In the genomic region with DNA sequence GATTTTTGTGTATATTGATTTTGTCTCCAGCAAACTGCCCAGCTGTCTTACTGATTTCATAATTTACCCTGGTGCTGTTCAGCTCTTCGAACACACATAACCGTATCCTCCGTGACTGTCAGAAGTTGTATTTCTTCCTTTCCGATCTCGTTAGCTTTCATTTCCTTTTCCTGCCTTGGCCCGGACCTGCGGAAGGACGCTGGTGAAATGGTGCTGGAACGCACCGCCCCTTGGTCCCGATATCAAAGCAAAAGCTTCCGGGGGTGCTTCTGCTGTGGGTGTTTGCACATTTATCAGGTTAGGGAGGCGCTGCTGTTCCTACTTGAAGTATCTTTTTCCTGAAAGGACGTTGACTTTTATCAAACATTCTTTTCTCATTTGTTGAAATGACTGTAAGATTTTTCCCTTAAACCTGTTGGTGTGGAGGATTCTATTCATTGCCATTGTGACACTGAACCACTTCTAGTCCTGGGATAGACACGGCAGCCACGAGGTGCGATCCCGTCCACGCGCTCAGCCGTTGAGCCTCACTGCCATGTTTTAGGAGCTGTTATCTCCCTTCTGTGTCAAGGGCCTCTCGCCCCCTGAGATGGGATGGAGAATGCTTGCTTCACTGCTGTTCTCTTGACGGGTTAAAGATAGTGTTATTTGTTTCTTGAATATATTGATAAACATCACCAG, we compare ENCODE assay signal across 1 cellular context.
A peak's percentile ranks its signal among the peaks of the same experiment; 100 is the strongest.
TF ChIP-seq lines count a peak whose summit lies in the region.

No MANE protein-coding gene starts in this region.

TF ChIP-seq in K562, 482 proteins besides CTCF, POLR2A, EP300 and RAD21 (continued from another document and continues in another):
- TF ChIP-seq, protein P1, sequence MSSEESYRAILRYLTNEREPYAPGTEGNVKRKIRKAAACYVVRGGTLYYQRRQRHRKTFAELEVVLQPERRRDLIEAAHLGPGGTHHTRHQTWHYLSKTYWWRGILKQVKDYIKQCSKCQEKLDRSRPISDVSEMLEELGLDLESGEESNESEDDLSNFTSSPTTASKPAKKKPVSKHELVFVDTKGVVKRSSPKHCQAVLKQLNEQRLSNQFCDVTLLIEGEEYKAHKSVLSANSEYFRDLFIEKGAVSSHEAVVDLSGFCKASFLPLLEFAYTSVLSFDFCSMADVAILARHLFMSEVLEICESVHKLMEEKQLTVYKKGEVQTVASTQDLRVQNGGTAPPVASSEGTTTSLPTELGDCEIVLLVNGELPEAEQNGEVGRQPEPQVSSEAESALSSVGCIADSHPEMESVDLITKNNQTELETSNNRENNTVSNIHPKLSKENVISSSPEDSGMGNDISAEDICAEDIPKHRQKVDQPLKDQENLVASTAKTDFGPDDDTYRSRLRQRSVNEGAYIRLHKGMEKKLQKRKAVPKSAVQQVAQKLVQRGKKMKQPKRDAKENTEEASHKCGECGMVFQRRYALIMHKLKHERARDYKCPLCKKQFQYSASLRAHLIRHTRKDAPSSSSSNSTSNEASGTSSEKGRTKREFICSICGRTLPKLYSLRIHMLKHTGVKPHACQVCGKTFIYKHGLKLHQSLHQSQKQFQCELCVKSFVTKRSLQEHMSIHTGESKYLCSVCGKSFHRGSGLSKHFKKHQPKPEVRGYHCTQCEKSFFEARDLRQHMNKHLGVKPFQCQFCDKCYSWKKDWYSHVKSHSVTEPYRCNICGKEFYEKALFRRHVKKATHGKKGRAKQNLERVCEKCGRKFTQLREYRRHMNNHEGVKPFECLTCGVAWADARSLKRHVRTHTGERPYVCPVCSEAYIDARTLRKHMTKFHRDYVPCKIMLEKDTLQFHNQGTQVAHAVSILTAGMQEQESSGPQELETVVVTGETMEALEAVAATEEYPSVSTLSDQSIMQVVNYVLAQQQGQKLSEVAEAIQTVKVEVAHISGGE (CRISPR knock-in tag; IDR thresholded peaks at IDR 0.05), result 0 out of 6 replicates have a peak, but pooled peaks of 1 of the 3 experiments have one; percentile 33
- no peak for TF ChIP-seq TAF1 (IDR thresholded peaks at IDR 0.05; ENCODE audit: control insufficient read depth, extremely low read depth, insufficient read depth, low read length, severe bottlenecking)
- TF ChIP-seq ETV1 (tag; conservative IDR thresholded peaks at IDR 0.05; ENCODE audit: low read depth), result peak; percentile 81
- peak; percentile 51; the same call in 1 of the 2 replicates for TF ChIP-seq CXXC5 (CRISPR knock-in tag; IDR thresholded peaks at IDR 0.05)
- TF ChIP-seq CREB1 (IDR thresholded peaks at IDR 0.05), result no peak
- no peak for TF ChIP-seq CREB1 (CRISPR knock-in tag; IDR thresholded peaks at IDR 0.05)
- TF ChIP-seq MYNN (IDR thresholded peaks at IDR 0.05), result 0 out of 2 replicates have a peak, but pooled peaks have one; percentile 62
- TF ChIP-seq MYNN (CRISPR knock-in tag; IDR thresholded peaks at IDR 0.05), result no peak
- TF ChIP-seq, protein P2, sequence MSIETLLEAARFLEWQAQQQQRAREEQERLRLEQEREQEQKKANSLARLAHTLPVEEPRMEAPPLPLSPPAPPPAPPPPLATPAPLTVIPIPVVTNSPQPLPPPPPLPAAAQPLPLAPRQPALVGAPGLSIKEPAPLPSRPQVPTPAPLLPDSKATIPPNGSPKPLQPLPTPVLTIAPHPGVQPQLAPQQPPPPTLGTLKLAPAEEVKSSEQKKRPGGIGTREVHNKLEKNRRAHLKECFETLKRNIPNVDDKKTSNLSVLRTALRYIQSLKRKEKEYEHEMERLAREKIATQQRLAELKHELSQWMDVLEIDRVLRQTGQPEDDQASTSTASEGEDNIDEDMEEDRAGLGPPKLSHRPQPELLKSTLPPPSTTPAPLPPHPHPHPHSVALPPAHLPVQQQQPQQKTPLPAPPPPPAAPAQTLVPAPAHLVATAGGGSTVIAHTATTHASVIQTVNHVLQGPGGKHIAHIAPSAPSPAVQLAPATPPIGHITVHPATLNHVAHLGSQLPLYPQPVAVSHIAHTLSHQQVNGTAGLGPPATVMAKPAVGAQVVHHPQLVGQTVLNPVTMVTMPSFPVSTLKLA (conservative IDR thresholded peaks at IDR 0.05), result no peak
- no peak for TF ChIP-seq CAMTA2 (CRISPR knock-in tag; conservative IDR thresholded peaks at IDR 0.05)
- no peak for TF ChIP-seq ETV6 (IDR thresholded peaks at IDR 0.05; ENCODE audit: borderline replicate concordance in 1 of 2, low read depth in 2 of 2, low read length in 1 of 2)
- TF ChIP-seq ETV6 (CRISPR knock-in tag; IDR thresholded peaks at IDR 0.05; ENCODE audit: borderline replicate concordance), result no peak
- TF ChIP-seq, protein P3, sequence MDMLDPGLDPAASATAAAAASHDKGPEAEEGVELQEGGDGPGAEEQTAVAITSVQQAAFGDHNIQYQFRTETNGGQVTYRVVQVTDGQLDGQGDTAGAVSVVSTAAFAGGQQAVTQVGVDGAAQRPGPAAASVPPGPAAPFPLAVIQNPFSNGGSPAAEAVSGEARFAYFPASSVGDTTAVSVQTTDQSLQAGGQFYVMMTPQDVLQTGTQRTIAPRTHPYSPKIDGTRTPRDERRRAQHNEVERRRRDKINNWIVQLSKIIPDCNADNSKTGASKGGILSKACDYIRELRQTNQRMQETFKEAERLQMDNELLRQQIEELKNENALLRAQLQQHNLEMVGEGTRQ (CRISPR knock-in tag; IDR thresholded peaks at IDR 0.05), result no peak
- TF ChIP-seq, protein P4, sequence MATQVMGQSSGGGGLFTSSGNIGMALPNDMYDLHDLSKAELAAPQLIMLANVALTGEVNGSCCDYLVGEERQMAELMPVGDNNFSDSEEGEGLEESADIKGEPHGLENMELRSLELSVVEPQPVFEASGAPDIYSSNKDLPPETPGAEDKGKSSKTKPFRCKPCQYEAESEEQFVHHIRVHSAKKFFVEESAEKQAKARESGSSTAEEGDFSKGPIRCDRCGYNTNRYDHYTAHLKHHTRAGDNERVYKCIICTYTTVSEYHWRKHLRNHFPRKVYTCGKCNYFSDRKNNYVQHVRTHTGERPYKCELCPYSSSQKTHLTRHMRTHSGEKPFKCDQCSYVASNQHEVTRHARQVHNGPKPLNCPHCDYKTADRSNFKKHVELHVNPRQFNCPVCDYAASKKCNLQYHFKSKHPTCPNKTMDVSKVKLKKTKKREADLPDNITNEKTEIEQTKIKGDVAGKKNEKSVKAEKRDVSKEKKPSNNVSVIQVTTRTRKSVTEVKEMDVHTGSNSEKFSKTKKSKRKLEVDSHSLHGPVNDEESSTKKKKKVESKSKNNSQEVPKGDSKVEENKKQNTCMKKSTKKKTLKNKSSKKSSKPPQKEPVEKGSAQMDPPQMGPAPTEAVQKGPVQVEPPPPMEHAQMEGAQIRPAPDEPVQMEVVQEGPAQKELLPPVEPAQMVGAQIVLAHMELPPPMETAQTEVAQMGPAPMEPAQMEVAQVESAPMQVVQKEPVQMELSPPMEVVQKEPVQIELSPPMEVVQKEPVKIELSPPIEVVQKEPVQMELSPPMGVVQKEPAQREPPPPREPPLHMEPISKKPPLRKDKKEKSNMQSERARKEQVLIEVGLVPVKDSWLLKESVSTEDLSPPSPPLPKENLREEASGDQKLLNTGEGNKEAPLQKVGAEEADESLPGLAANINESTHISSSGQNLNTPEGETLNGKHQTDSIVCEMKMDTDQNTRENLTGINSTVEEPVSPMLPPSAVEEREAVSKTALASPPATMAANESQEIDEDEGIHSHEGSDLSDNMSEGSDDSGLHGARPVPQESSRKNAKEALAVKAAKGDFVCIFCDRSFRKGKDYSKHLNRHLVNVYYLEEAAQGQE (CRISPR knock-in tag; IDR thresholded peaks at IDR 0.05; ENCODE audit: low read depth), result no peak
- TF ChIP-seq, protein P5, sequence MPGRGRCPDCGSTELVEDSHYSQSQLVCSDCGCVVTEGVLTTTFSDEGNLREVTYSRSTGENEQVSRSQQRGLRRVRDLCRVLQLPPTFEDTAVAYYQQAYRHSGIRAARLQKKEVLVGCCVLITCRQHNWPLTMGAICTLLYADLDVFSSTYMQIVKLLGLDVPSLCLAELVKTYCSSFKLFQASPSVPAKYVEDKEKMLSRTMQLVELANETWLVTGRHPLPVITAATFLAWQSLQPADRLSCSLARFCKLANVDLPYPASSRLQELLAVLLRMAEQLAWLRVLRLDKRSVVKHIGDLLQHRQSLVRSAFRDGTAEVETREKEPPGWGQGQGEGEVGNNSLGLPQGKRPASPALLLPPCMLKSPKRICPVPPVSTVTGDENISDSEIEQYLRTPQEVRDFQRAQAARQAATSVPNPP (IDR thresholded peaks at IDR 0.05; ENCODE audit: borderline replicate concordance, insufficient read depth, insufficient read length), result no peak
- TF ChIP-seq HMG20B (CRISPR knock-in tag; IDR thresholded peaks at IDR 0.05), result no peak
- no peak for TF ChIP-seq HNRNPL (IDR thresholded peaks at IDR 0.05; ENCODE audit: low read depth, low read length)
- no peak for TF ChIP-seq EWSR1 (IDR thresholded peaks at IDR 0.05; ENCODE audit: borderline replicate concordance, low read depth, partially characterized antibody)
- no peak for TF ChIP-seq TAF15 (IDR thresholded peaks at IDR 0.05; ENCODE audit: low read depth, low read length)
- no peak for TF ChIP-seq ZNF696 (CRISPR knock-in tag; conservative IDR thresholded peaks at IDR 0.05)
- TF ChIP-seq SAFB (IDR thresholded peaks at IDR 0.05; ENCODE audit: borderline replicate concordance, low read depth, low read length), result no peak
- no peak for TF ChIP-seq PML (IDR thresholded peaks at IDR 0.05; ENCODE audit: low read length)
- TF ChIP-seq L3MBTL2 (IDR thresholded peaks at IDR 0.05), result peak; percentile 94
- TF ChIP-seq, protein P6, sequence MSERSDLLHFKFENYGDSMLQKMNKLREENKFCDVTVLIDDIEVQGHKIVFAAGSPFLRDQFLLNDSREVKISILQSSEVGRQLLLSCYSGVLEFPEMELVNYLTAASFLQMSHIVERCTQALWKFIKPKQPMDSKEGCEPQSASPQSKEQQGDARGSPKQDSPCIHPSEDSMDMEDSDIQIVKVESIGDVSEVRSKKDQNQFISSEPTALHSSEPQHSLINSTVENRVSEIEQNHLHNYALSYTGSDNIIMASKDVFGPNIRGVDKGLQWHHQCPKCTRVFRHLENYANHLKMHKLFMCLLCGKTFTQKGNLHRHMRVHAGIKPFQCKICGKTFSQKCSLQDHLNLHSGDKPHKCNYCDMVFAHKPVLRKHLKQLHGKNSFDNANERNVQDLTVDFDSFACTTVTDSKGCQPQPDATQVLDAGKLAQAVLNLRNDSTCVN (CRISPR knock-in tag; IDR thresholded peaks at IDR 0.05), result no peak
- TF ChIP-seq MAFF (IDR thresholded peaks at IDR 0.05; ENCODE audit: low read length), result no peak
- TF ChIP-seq RBM22 (IDR thresholded peaks at IDR 0.05; ENCODE audit: low read depth, low read length, poor library complexity, severe bottlenecking), result no peak
- no peak for TF ChIP-seq TCF7 (IDR thresholded peaks at IDR 0.05; ENCODE audit: borderline replicate concordance)
- TF ChIP-seq HNRNPH1 (optimal IDR thresholded peaks at IDR 0.05; ENCODE audit: low read depth, low read length), result no peak
- TF ChIP-seq, protein P7, sequence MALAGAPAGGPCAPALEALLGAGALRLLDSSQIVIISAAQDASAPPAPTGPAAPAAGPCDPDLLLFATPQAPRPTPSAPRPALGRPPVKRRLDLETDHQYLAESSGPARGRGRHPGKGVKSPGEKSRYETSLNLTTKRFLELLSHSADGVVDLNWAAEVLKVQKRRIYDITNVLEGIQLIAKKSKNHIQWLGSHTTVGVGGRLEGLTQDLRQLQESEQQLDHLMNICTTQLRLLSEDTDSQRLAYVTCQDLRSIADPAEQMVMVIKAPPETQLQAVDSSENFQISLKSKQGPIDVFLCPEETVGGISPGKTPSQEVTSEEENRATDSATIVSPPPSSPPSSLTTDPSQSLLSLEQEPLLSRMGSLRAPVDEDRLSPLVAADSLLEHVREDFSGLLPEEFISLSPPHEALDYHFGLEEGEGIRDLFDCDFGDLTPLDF (CRISPR knock-in tag; IDR thresholded peaks at IDR 0.05), result no peak
- TF ChIP-seq ZNF212 (CRISPR knock-in tag; IDR thresholded peaks at IDR 0.05), result no peak
- TF ChIP-seq ZNF586 (CRISPR knock-in tag; conservative IDR thresholded peaks at IDR 0.05), result no peak
- TF ChIP-seq TEAD4 (IDR thresholded peaks at IDR 0.05; ENCODE audit: low read length), result no peak
- no peak for TF ChIP-seq TEAD4 (CRISPR knock-in tag; IDR thresholded peaks at IDR 0.05; ENCODE audit: borderline replicate concordance)
- TF ChIP-seq DPF2 (IDR thresholded peaks at IDR 0.05), result no peak
- TF ChIP-seq RNF2 (IDR thresholded peaks at IDR 0.05), result peak; percentile 18; the same call in 1 of the 2 replicates
- no peak for TF ChIP-seq NCOR1 (IDR thresholded peaks at IDR 0.05)
- TF ChIP-seq, protein P8, sequence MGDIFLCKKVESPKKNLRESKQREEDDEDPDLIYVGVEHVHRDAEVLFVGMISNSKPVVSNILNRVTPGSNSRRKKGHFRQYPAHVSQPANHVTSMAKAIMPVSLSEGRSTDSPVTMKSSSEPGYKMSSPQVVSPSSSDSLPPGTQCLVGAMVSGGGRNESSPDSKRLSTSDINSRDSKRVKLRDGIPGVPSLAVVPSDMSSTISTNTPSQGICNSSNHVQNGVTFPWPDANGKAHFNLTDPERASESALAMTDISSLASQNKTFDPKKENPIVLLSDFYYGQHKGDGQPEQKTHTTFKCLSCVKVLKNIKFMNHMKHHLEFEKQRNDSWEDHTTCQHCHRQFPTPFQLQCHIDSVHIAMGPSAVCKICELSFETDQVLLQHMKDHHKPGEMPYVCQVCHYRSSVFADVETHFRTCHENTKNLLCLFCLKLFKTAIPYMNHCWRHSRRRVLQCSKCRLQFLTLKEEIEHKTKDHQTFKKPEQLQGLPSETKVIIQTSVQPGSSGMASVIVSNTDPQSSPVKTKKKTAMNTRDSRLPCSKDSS (IDR thresholded peaks at IDR 0.05; ENCODE audit: low read depth, partially characterized antibody), result no peak
- no peak for TF ChIP-seq YBX1 (IDR thresholded peaks at IDR 0.05)
- TF ChIP-seq, protein P9, sequence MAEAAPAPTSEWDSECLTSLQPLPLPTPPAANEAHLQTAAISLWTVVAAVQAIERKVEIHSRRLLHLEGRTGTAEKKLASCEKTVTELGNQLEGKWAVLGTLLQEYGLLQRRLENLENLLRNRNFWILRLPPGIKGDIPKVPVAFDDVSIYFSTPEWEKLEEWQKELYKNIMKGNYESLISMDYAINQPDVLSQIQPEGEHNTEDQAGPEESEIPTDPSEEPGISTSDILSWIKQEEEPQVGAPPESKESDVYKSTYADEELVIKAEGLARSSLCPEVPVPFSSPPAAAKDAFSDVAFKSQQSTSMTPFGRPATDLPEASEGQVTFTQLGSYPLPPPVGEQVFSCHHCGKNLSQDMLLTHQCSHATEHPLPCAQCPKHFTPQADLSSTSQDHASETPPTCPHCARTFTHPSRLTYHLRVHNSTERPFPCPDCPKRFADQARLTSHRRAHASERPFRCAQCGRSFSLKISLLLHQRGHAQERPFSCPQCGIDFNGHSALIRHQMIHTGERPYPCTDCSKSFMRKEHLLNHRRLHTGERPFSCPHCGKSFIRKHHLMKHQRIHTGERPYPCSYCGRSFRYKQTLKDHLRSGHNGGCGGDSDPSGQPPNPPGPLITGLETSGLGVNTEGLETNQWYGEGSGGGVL (CRISPR knock-in tag; IDR thresholded peaks at IDR 0.05), result no peak
- no peak for TF ChIP-seq CSDE1 (IDR thresholded peaks at IDR 0.05)
